In the genomic region with DNA sequence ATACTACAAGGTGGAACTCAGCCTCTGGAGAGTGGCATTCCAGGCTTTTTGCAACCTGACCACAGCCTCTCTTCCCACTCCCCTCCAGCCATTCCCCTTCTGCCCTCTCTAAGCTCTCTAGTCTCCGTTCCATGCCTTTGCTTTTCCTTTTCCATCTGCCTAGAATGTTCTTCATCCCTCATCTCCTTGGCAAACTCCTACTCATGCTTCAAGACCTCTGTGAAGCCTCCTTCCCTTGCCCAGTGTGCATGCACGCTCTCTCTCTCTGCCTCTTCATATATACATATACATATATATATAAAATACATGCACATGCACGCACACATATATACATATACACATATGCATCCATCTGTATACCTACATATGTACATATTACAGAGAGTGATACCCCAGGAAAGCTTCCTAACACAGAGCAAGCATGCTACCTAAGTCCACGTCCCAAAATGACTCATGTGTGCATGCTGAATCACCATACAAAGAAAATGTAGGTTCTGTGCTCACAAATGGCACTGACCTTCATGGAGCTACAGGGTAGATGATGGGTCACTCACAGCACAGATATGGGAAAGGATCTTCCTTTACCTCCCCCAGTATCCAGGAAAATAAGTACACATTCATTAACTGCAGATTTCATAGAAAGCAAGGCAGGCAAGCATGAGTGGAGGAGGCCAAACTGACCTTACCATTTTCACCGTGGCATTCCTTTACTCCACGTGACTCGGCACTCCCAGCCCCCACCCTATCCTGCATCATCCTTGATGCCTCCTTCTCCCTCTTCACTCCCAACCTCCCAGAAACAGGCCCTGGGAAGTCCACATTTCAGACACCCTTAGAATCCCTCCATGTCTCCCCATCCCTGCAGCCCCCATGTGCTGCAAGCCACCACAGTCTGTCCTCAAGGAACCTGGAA, we compare ENCODE assay signal across 16 cellular contexts.
DNase-seq lines count a peak whose midpoint lies in the region; ATAC-seq, FAIRE-seq and TF ChIP-seq lines count a peak whose summit lies in the region.
"Had no signal": no experiment of that assay in that cellular context is flagged by ENCODE, and none has a peak within 500 bp of the region (broad histone marks: within the 10 kb centered on the region; RNA-seq: fewer than 3 reads in every experiment).

No MANE protein-coding gene starts in this region.

- no peak overlapping the region for H3K9ac ChIP-seq in neural progenitor cell

- H3K4me3 ChIP-seq in epithelial cell of esophagus (ENCODE audit: low read length) (no peak overlapping the region), neural progenitor cell (no peak overlapping the region), mucosa of descending colon (no peak overlapping the region), PC-9 (no peak overlapping the region)
- H3K4me3 ChIP-seq: gastrocnemius medialis, left lung had no signal

- TF ChIP-seq CTCF in epithelial cell of esophagus (IDR thresholded peaks at IDR 0.05; ENCODE audit: insufficient read depth, low read depth, low read length, missing control alignments): no peak
- no peak for TF ChIP-seq CTCF in neural progenitor cell (IDR thresholded peaks at IDR 0.05)
- no peak for TF ChIP-seq CTCF in mucosa of descending colon (IDR thresholded peaks at IDR 0.05)
- TF ChIP-seq CTCF in PC-9 (conservative IDR thresholded peaks at IDR 0.05): no peak

- H3F3A ChIP-seq in neural progenitor cell (ENCODE audit: low read depth) (no peaks in the 10 kb centered on the region), PC-9 (ENCODE audit: insufficient read depth, low read depth) (no peaks in the 10 kb centered on the region)

- no peak overlapping the region for H3K27ac ChIP-seq in neural progenitor cell
- no peak overlapping the region for H3K27ac ChIP-seq in PC-9
- H3K27ac ChIP-seq: gastrocnemius medialis, left lung had no signal

- BruUV-seq in PC-9 (replicated peaks; lab: Mats Ljungman, UMichigan): no TSS peak

- H3K9me2 ChIP-seq in PC-9 (ENCODE audit: insufficient read depth): no peaks in the 10 kb centered on the region

- ATAC-seq in mucosa of descending colon: no peak
- no peak for ATAC-seq in GM21360 (IDR thresholded peaks at IDR 0.05; ENCODE audit: unreplicated experiment)
- ATAC-seq: gastrocnemius medialis, left lung had no signal

- no peak overlapping the region for H3K4me3 Mint-ChIP-seq in neural progenitor cell
- H3K4me3 Mint-ChIP-seq: activated CD4-positive, alpha-beta T cell treated with anti-CD3 and anti-CD28 coated beads, Interleukin-2, amount 10 ng/mL, durations not matched to agents 7 days and 5 days had no signal

- no peaks in the 10 kb centered on the region for H3K36me3 Mint-ChIP-seq in neural progenitor cell

- peaks cover 36% of the 10 kb centered on the region for H3K4me1 Mint-ChIP-seq in neural progenitor cell
- H3K4me1 Mint-ChIP-seq: activated CD4-positive, alpha-beta T cell treated with anti-CD3 and anti-CD28 coated beads, Interleukin-2, amount 10 ng/mL, durations not matched to agents 7 days and 5 days had no signal

- H3K27me3 ChIP-seq in neural progenitor cell (no peaks in the 10 kb centered on the region), PC-9 (ENCODE audit: insufficient read depth, low read depth) (no peaks in the 10 kb centered on the region)
- H3K27me3 ChIP-seq: gastrocnemius medialis, left lung had no signal

- peaks cover 12% of the 10 kb centered on the region for H3K4me1 ChIP-seq in neural progenitor cell
- no peaks in the 10 kb centered on the region for H3K4me1 ChIP-seq in mucosa of descending colon (ENCODE audit: low read depth)
- H3K4me1 ChIP-seq in PC-9 (replicated peaks; ENCODE audit: insufficient read depth): peaks cover 6% of the 10 kb centered on the region; the same call in 1 of the 2 replicates
- H3K4me1 ChIP-seq: gastrocnemius medialis, left lung had no signal

- H3K27ac Mint-ChIP-seq in neural progenitor cell: peak overlapping the region; percentile 10
- H3K27ac Mint-ChIP-seq: activated CD4-positive, alpha-beta T cell treated with anti-CD3 and anti-CD28 coated beads, Interleukin-2, amount 10 ng/mL, durations not matched to agents 7 days and 5 days had no signal

- peaks cover 11% of the 10 kb centered on the region for H3K9me3 Mint-ChIP-seq in neural progenitor cell

- intact Hi-C loops in mucosa of descending colon (cut with DNase I, micrococcal nuclease): no loop called here
- intact Hi-C loops in PC-9 (cut with micrococcal nuclease; ENCODE audit: unreplicated experiment): no loop called here

- POLR2A ChIA-PET in PC-9 (lab: Charles Lee; ENCODE audit: unreplicated experiment): no interaction called here

- peaks cover 11% of the 10 kb centered on the region for H3K27me3 Mint-ChIP-seq in neural progenitor cell (ENCODE audit: insufficient read depth, low read depth)

- no peaks in the 10 kb centered on the region for H3K79me2 ChIP-seq in neural progenitor cell (ENCODE audit: low read depth)
- H3K79me2 ChIP-seq in PC-9 (ENCODE audit: low read depth): no peaks in the 10 kb centered on the region

- FAIRE-seq in RCC 7860 (lab: Jason Lieb, UNC): no peak
- FAIRE-seq: colon had no signal

- CTCF ChIA-PET in PC-9 (lab: Charles Lee): no interaction called here

- H3K36me3 ChIP-seq in neural progenitor cell (no peaks in the 10 kb centered on the region), mucosa of descending colon (ENCODE audit: low read depth) (no peaks in the 10 kb centered on the region), PC-9 (ENCODE audit: low read depth) (no peaks in the 10 kb centered on the region)
- H3K36me3 ChIP-seq: gastrocnemius medialis, left lung had no signal

- H3K4me2 ChIP-seq in neural progenitor cell (no peak overlapping the region), PC-9 (no peak overlapping the region)

- peak; percentile 63 for DNase-seq in ELR (ENCODE audit: low read depth)
- DNase-seq in RCC 7860 (ENCODE audit: low spot score): peak; percentile 13
- peak; percentile 47 for DNase-seq in epithelial cell of esophagus (ENCODE audit: low read depth)
- DNase-seq in neural progenitor cell (ENCODE audit: low spot score): no peak
- DNase-seq in mucosa of descending colon: no peak
- no peak for DNase-seq in stimulated activated CD4-positive, alpha-beta T cell treated with anti-CD3 and anti-CD28 coated beads, Interleukin-4, amount 100 ng/mL, for 1 hour
- no peak for DNase-seq in PC-9
- DNase-seq: activated CD4-positive, alpha-beta T cell treated with anti-CD3 and anti-CD28 coated beads, Interleukin-2, amount 10 ng/mL, durations not matched to agents 7 days and 5 days; activated CD8-positive, alpha-beta memory T cell treated with anti-CD3 and anti-CD28 coated beads, Interleukin-2, amount 50 U/mL, for 4 hours; aorta; gastrocnemius medialis; Karpas-422; left lung; NCI-H1417 had no signal

- H2AFZ ChIP-seq in neural progenitor cell (replicated peaks) (no peak overlapping the region), PC-9 (no peak overlapping the region)

- peaks cover 6% of the 10 kb centered on the region for H3K9me3 ChIP-seq in neural progenitor cell (ENCODE audit: low read depth)
- H3K9me3 ChIP-seq in mucosa of descending colon: no peaks in the 10 kb centered on the region
- peaks cover 4% of the 10 kb centered on the region; the same call in 1 of the 2 replicates for H3K9me3 ChIP-seq in PC-9 (ENCODE audit: insufficient read depth, low read depth)
- H3K9me3 ChIP-seq: gastrocnemius medialis had no signal

- H4K20me1 ChIP-seq in neural progenitor cell (ENCODE audit: low read depth) (no peaks in the 10 kb centered on the region), PC-9 (ENCODE audit: insufficient read depth) (no peaks in the 10 kb centered on the region)

Comparison
In these comparisons a context has a peak if more than half of its experiments do, and no peak if none do; other contexts are left out.
1. DNase-seq: peak in ELR (single experiment), RCC 7860 (single experiment) and epithelial cell of esophagus (single experiment); none in neural progenitor cell (single experiment), mucosa of descending colon (0 of 3), stimulated activated CD4-positive, alpha-beta T cell treated with anti-CD3 and anti-CD28 coated beads, Interleukin-4, amount 100 ng/mL, for 1 hour (single experiment) and PC-9 (0 of 2).